In the genomic region with DNA sequence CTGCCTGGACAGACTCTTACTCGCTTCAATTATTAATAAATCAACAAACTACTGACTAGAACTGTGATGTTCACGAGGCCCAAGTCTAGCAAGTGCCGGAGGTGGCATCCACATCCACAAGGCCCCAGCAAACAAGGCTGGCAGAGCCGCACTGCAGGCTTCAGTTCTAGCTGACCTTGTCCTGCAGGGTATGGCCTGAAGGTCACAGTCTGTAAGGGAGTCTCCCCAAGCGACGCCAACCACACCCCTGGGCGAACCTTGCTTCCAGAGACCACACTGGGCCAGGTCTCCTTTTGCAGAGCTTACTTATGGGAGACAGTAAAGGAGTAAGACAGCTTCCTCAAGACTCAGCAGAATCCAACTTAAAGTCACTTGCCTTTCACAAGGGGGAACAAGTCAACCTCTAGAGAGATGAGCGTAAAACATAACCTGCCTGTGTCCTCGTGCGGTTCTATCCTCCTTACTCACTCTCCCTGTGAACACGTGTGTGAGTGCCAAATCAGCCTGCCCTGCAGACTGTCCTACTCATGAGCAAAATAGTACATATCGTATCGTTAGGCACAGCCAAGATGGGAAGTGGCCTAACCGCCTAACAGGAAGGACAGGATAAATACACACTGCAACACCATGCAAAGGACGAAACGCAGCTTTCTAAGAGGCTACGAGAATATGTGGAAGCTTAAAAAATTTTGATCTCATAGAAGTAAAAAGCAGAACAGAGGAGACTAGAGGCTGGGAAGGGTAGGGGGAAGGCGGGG, we compare ENCODE assay signal across 9 cellular contexts. TPM values are rescaled to one million over a fixed set of nuclear protein-coding genes. Genes with fewer than 3 reads are reported as not detected.
DNase-seq lines count a peak whose midpoint lies in the region; ATAC-seq, FAIRE-seq and TF ChIP-seq lines count a peak whose summit lies in the region.
"Had no signal": no experiment of that assay in that cellular context is flagged by ENCODE, and none has a peak within 500 bp of the region (broad histone marks: within the 10 kb centered on the region; RNA-seq: fewer than 3 reads in every experiment).

No MANE protein-coding gene starts in this region.

- peak overlapping the region; percentile 96 for H3K27ac ChIP-seq in VCaP
- peak overlapping the region in 18 of 21 experiments; percentile 2 to 92 (median 68) for H3K27ac ChIP-seq in skin epidermis

- TF ChIP-seq CTCF in VCaP (conservative IDR thresholded peaks at IDR 0.05) (no peak), D721Med (IDR thresholded peaks at IDR 0.05; ENCODE audit: insufficient read depth, missing control alignments) (no peak)

- peak in 60 of 76 experiments; percentile 7 to 75 (median 41) for DNase-seq in HUDEP-2 (lab: John Stamatoyannopoulos, UW; ENCODE audit: unreplicated experiment in 76 of 76)
- DNase-seq in left cardiac atrium = peak; percentile 73
- no peak for DNase-seq in D721Med (ENCODE audit: insufficient read length, low spot score)
- DNase-seq in AG08396 (ENCODE audit: low spot score) = no peak

- intact Hi-C loops in left cardiac atrium (cut with DNase I) = no loop called here

- no peak overlapping the region for H3K4me3 ChIP-seq in skin epidermis

- FAIRE-seq in D721Med (lab: Jason Lieb, UNC) = no peak
- FAIRE-seq: frontal cortex had no signal

- ATAC-seq in left cardiac atrium (peak; percentile 65 to 66), HG03025 (IDR thresholded peaks at IDR 0.05; ENCODE audit: low FRiP score, unreplicated experiment) (no peak), HG02798 (IDR thresholded peaks at IDR 0.05; ENCODE audit: poor library complexity, unreplicated experiment) (no peak)

RNA-seq across cellular contexts. Expression of gene FAM53B, which starts 22.7 kb away (rescaled TPM):
- 10 to 100 TPM; 23.3 to 31.4 TPM for total RNA-seq in left cardiac atrium

Comparison
In these comparisons a context has a peak if more than half of its experiments do, and no peak if none do; other contexts are left out.
1. DNase-seq: peak in HUDEP-2 (60 of 76) and left cardiac atrium (single experiment); none in D721Med (single experiment) and AG08396 (single experiment).
2. ATAC-seq: peak in left cardiac atrium (2 of 2); none in HG03025 (single experiment) and HG02798 (single experiment).